ENCODE assay signal across 1 cellular context in the genomic region with DNA sequence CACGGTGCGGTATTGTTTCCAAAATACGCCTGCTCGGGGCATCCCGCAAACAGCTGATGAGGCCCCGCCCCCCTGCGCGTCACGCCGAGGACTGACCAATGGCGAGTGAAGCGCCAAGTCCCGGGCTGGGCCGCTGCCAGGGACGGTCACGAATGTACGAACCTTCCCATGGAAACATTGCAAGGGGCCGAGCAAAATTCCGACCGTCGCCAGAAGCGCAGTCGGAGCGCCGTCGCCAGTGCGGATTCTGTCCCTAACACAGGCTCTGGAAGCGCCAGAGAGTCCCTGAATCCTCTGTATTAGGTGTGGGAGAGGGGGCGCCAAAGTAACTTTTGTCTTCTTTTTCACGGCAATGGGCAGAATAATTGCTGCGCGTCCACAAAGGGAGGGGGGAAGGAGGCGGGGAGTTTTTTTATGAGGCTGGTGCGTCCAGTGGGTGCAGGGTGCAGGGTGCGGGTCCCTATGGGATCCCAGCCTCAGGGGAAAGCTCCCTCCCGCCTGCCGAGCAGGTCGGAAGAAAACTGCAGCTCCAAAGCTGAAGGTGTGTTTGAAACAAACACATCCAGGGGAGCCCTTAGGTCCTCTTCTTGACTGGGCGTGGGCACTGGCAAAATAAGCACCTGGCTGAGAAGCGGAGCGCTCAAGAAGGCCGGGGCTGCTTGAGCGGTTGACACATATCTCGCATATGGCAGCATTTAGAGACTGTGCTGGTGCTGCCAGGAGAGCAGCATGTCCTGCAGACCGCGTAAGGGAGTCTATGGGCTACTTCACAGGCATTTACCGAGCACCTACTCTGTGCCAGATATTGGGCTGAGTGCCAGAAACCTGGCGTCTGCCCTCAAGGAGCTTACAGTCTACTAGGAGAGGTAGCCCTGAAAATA.
TF ChIP-seq lines count a peak whose summit lies in the region.

A gene with protein sequence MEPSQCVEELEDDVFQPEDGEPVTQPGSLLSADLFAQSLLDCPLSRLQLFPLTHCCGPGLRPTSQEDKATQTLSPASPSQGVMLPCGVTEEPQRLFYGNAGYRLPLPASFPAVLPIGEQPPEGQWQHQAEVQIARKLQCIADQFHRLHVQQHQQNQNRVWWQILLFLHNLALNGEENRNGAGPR (minus strand): TSS at position 25 of the 881 bp plus-strand sequence. CDS start 2,793 bp downstream, outside the sequence.

TF ChIP-seq in HCT116, 20 proteins besides CTCF, POLR2A, EP300 and RAD21 (continued from another document):
- TF ChIP-seq ZBTB33 (IDR thresholded peaks at IDR 0.05; ENCODE audit: extremely low read depth, insufficient replicate concordance, low read length) (peak; percentile 8), CBX3 (IDR thresholded peaks at IDR 0.05; ENCODE audit: low read depth) (no peak), TCF7L2 (IDR thresholded peaks at IDR 0.05; ENCODE audit: borderline replicate concordance, extremely low read depth, insufficient read depth, insufficient read length) (peak; percentile 48), SP1 (IDR thresholded peaks at IDR 0.05; ENCODE audit: low read depth) (no peak), EGR1 (IDR thresholded peaks at IDR 0.05; ENCODE audit: low read depth) (no peak), SRF (IDR thresholded peaks at IDR 0.05; ENCODE audit: low read depth) (no peak)
